ENCODE assay signal across 27 cellular contexts in the genomic region with DNA sequence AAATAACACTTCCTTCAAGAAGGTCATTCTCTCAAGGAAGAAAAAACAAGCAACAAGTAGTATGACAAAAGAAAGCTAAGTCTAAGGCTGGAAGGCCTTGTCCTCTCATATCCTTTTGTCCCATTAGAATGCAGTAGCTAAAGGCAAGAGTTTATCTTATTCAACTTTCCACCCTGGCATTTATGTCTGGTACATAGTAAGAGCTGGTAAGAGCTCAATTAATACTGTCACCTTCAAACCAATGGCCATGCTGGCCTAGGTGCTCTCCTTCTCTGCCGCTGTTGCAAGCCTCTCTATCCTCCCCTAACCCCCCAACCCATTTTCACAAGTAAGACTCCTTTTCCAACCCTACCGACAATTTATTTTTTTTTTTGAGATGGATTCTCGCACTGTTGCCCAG.
"Had no signal": no experiment of that assay in that cellular context is flagged by ENCODE, and none has a peak within 500 bp of the region (broad histone marks: within the 10 kb centered on the region; RNA-seq: fewer than 3 reads in every experiment).

No MANE protein-coding gene starts in this region.

- DNase-seq: activated B cell treated with CpG ODN at 0.5 μM for 24 hours; activated CD4-positive, alpha-beta T cell treated with anti-CD3 and anti-CD28 coated beads for 1 hour; activated CD4-positive, alpha-beta T cell treated with anti-CD3 and anti-CD28 coated beads, Interleukin-2, amount 50 U/mL, for 48 hours; activated CD8-positive, alpha-beta memory T cell treated with anti-CD3 and anti-CD28 coated beads for 24 hours; activated gamma-delta T cell; activated naive CD4-positive, alpha-beta T cell treated with anti-CD3 and anti-CD28 coated beads for 36 hours; activated T-cell treated with anti-CD3 and anti-CD28 coated beads, Interleukin-2, amount 50 U/mL, for 4 hours; amniotic stem cell; body of pancreas; NCI-H1092; NCI-H1417 treated with DMSO at 0.1 percent for 48 hours; NCI-H1694; NCI-H2029; NCI-H2107; NCI-H510A treated with DMSO at 0.1 percent for 48 hours; NCI-H69; NK-92 treated with Interleukin-12 subunit alpha and Interleukin-12 subunit beta, amount 100 ng/mL, for 24 hours; OCI-M1; Peyer's patch; SHP77 treated with DMSO at 0.1 percent for 48 hours; T-helper 2 cell; T1000 had no signal

- H3K4me1 Mint-ChIP-seq: activated B cell treated with CpG ODN at 0.5 μM for 24 hours, IgD-negative memory B cell had no signal

- ATAC-seq: activated T-cell treated with anti-CD3 and anti-CD28 coated beads, Interleukin-2, amount 50 U/mL, for 4 hours; body of pancreas had no signal

- H3K9me3 ChIP-seq: ascending aorta, body of pancreas, Peyer's patch had no signal

- H3K27me3 Mint-ChIP-seq: activated B cell treated with CpG ODN at 0.5 μM for 24 hours; activated CD4-positive, alpha-beta T cell treated with anti-CD3 and anti-CD28 coated beads, Interleukin-2, amount 10 ng/mL, durations not matched to agents 24 days and 14 days; IgD-negative memory B cell had no signal

- H3K4me1 ChIP-seq: Peyer's patch had no signal

- H3K27ac ChIP-seq: ascending aorta, body of pancreas, KMS-11, Peyer's patch, RWPE1 had no signal

- H3K4me3 ChIP-seq: ascending aorta, body of pancreas, Peyer's patch had no signal

- H3K27ac Mint-ChIP-seq: activated B cell treated with CpG ODN at 0.5 μM for 24 hours; activated CD4-positive, alpha-beta T cell treated with anti-CD3 and anti-CD28 coated beads, Interleukin-2, amount 10 ng/mL, durations not matched to agents 24 days and 14 days; activated naive CD4-positive, alpha-beta T cell treated with anti-CD3 and anti-CD28 coated beads for 36 hours had no signal

- H3K9me3 Mint-ChIP-seq: activated B cell treated with CpG ODN at 0.5 μM for 24 hours; activated CD4-positive, alpha-beta T cell treated with anti-CD3 and anti-CD28 coated beads, Interleukin-2, amount 10 ng/mL, durations not matched to agents 24 days and 14 days; activated naive CD4-positive, alpha-beta T cell treated with anti-CD3 and anti-CD28 coated beads for 36 hours; activated T-cell treated with anti-CD3 and anti-CD28 coated beads, Interleukin-2, amount 50 U/mL, for 4 hours; IgD-negative memory B cell had no signal

- H3K4me3 Mint-ChIP-seq: activated B cell treated with CpG ODN at 0.5 μM for 24 hours; activated CD4-positive, alpha-beta T cell treated with anti-CD3 and anti-CD28 coated beads, Interleukin-2, amount 10 ng/mL, durations not matched to agents 24 days and 14 days; activated naive CD4-positive, alpha-beta T cell treated with anti-CD3 and anti-CD28 coated beads for 36 hours; activated T-cell treated with anti-CD3 and anti-CD28 coated beads, Interleukin-2, amount 50 U/mL, for 4 hours; IgD-negative memory B cell had no signal

- H3K27me3 ChIP-seq: ascending aorta, body of pancreas, Peyer's patch had no signal
